8 cellular contexts compared by ENCODE assay signal in genomic region chr14:95157195-95157986, GRCh38. TPM values are rescaled to one million over a fixed set of nuclear protein-coding genes. Genes with fewer than 3 reads are reported as not detected.
DNase-seq lines count a peak whose midpoint lies in the region; ATAC-seq, FAIRE-seq and TF ChIP-seq lines count a peak whose summit lies in the region.

TSS of gene DICER1 (minus strand) at chr14:95157529. CDS start at chr14:95133458, 24,071 bp downstream.

- 0 to 1% (median 0%) methylated on average over 90 to 93 of the region's 93 CpGs for WGBS in adipose tissue, 3 donors

- H3K4me3 Mint-ChIP-seq in T-cell (peak within 1 kb of the TSS; percentile 87 to 97 (median 96)), type B pancreatic cell (peak within 1 kb of the TSS; percentile 97)

- H3K9me3 Mint-ChIP-seq in T-cell (no peaks in the 10 kb centered on the region), type B pancreatic cell (no peaks in the 10 kb centered on the region)

- peak; percentile 91 for DNase-seq in GM12892 (ENCODE audit: insufficient read length)
- DNase-seq in NCI-H1436 treated with DMSO at 0.1 percent for 48 hours (lab: John Stamatoyannopoulos, UW): peak; percentile 28
- peak; percentile 74 to 97 (median 88) for DNase-seq in T-cell
- DNase-seq in cardiac septum (ENCODE audit: low spot score): peak; percentile 99
- DNase-seq in posterior cingulate gyrus: peak; percentile 97 to 100 (median 98)
- peak; percentile 99 for DNase-seq in type B pancreatic cell (ENCODE audit: extremely low spot score, unreplicated experiment)

- FAIRE-seq in GM12892 (lab: Jason Lieb, UNC): peak; percentile 95

- H3K36me3 Mint-ChIP-seq in T-cell: no peaks in the 10 kb centered on the region
- peaks cover 15% of the 10 kb centered on the region for H3K36me3 Mint-ChIP-seq in type B pancreatic cell

- H3K27ac ChIP-seq in adipose tissue (ENCODE audit: low read depth, low read length): peak within 1 kb of the TSS; percentile 94

- peak; percentile 56 for TF ChIP-seq POLR2A in GM12892 (IDR thresholded peaks at IDR 0.05; ENCODE audit: low read depth, low read length)

- H3K27ac Mint-ChIP-seq in T-cell (peak within 1 kb of the TSS; percentile 99), type B pancreatic cell (peak within 1 kb of the TSS; percentile 99)

- peaks cover 46 to 48% (median 46%) of the 10 kb centered on the region in 3 donors for H3K4me1 Mint-ChIP-seq in T-cell
- H3K4me1 Mint-ChIP-seq in type B pancreatic cell (ENCODE audit: unreplicated experiment): peaks cover 42% of the 10 kb centered on the region

- POLR2A ChIA-PET in T-cell (lab: Charles Lee): interaction anchor here in 1 of 2 donors (1.0 kb wide), 1 partner anchor 58 kb away, joined by 3 read pairs; no protein-coding TSS in a partner anchor

- intact Hi-C loops in cardiac septum (cut with DNase I) (no loop called here), posterior cingulate gyrus (cut with DNase I) (loop anchor here (5.0 to 10.0 kb wide), 3 partner anchors 35 to 247 kb away; partner anchors contain the start of gene CLMN)

- CTCF ChIA-PET in T-cell (lab: Charles Lee): interaction anchor here (0.5 to 1.3 kb wide), 3 partner anchors 24 to 50 kb away, joined by 3 to 4 read pairs (median 3); no protein-coding TSS in a partner anchor

- H3K27me3 Mint-ChIP-seq in T-cell (no peaks in the 10 kb centered on the region), type B pancreatic cell (no peaks in the 10 kb centered on the region)

- peak; percentile 74 for ATAC-seq in HG02840 (IDR thresholded peaks at IDR 0.05; ENCODE audit: low FRiP score, unreplicated experiment)
- peak; percentile 83 to 85 (median 84) for ATAC-seq in T-cell (replicated peaks in 1 of 4)

- no peak for TF ChIP-seq CTCF in type B pancreatic cell (conservative IDR thresholded peaks at IDR 0.05)

RNA-seq across cellular contexts. Expression of gene DICER1, which starts in this region (rescaled TPM):
- 21.2 TPM for polyA plus RNA-seq in GM12892 (2012; ENCODE audit: missing spikeins)
- total RNA-seq in T-cell (10 to 100 TPM; 40.1 to 62.8 (median 57.8) TPM), cardiac septum (33.1 TPM), type B pancreatic cell (ENCODE audit: low replicate concordance) (100 and 107 TPM in 2 replicates)
- 10 to 100 TPM in 2 of 3 donors, 1 to 10 TPM in 1; 7.0 to 14.1 (median 10.5) TPM for polyA plus RNA-seq in adipose tissue

Comparison
In these comparisons a context has a peak if more than half of its experiments do, and no peak if none do; other contexts are left out.
1. Peak in every context shown above with its lines: DNase-seq, ATAC-seq and H3K27ac ChIP-seq.
2. DNase-seq: peak in every context shown above with its lines; median percentile 99 in cardiac septum; 99 in type B pancreatic cell; 98 in posterior cingulate gyrus; 91 in GM12892; 88 in T-cell; 28 in NCI-H1436 treated with DMSO at 0.1 percent for 48 hours.